1 cellular context compared by ENCODE assay signal in genomic region chr1:38991638-38992449, GRCh38.
TF ChIP-seq lines count a peak whose summit lies in the region.

No MANE protein-coding gene starts in this region.

TF ChIP-seq in HCT116, 20 proteins besides CTCF, POLR2A, EP300 and RAD21:
- TF ChIP-seq CEBPB (IDR thresholded peaks at IDR 0.05; ENCODE audit: low read depth) (no peak), TCF7L2 (IDR thresholded peaks at IDR 0.05; ENCODE audit: borderline replicate concordance, extremely low read depth, insufficient read depth, insufficient read length) (no peak), ZNF274 (IDR thresholded peaks at IDR 0.05; ENCODE audit: low read depth, low read length) (no peak), YY1 (IDR thresholded peaks at IDR 0.05; ENCODE audit: extremely low read depth, insufficient replicate concordance, low read depth, low read length) (no peak), POLR2AphosphoS5 (IDR thresholded peaks at IDR 0.05; ENCODE audit: low read depth, low read length) (no peak), SIN3A (IDR thresholded peaks at IDR 0.05; ENCODE audit: low read depth) (no peak), JUND (IDR thresholded peaks at IDR 0.05) (no peak), REST (IDR thresholded peaks at IDR 0.05; ENCODE audit: low read depth) (no peak), EZH2 (IDR thresholded peaks at IDR 0.05) (no peak), ATF3 (IDR thresholded peaks at IDR 0.05) (no peak)
